In the genomic region with DNA sequence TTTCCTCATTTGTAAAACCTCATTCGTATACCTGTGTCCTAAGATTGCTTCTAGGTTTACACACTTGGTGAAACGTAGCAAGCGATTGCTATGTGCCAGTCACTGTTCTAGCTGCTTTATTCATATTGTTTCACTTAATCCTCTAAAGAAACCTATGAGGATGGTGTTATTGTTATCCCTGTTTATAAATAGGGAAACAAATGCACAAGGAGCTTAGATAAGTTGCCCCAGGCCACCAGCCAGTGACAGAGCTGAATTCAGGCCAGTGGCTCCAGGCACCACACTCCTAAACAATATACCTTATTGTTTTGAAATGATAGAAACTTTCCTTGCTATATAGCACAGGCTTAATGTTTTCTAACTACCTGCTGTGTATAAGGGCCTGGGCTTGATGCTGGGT, we compare ENCODE assay signal across 1 cellular context.
TF ChIP-seq lines count a peak whose summit lies in the region.

No MANE protein-coding gene starts in this region.

TF ChIP-seq in IMR-90, 13 proteins besides CTCF, POLR2A, EP300 and RAD21:
- no peak for TF ChIP-seq NFE2L2 (IDR thresholded peaks at IDR 0.05; ENCODE audit: low read depth, low read length)
- TF ChIP-seq RFX5 (IDR thresholded peaks at IDR 0.05; ENCODE audit: low read depth, low read length) = no peak
- TF ChIP-seq CHD1 (IDR thresholded peaks at IDR 0.05; ENCODE audit: low read depth, low read length) = no peak
- TF ChIP-seq MXI1 (IDR thresholded peaks at IDR 0.05; ENCODE audit: borderline replicate concordance, low read depth, low read length) = no peak
- no peak for TF ChIP-seq FOS (IDR thresholded peaks at IDR 0.05; ENCODE audit: low read depth, low read length)
- no peak for TF ChIP-seq BHLHE40 (IDR thresholded peaks at IDR 0.05; ENCODE audit: low read depth, low read length)
- TF ChIP-seq, protein P1, sequence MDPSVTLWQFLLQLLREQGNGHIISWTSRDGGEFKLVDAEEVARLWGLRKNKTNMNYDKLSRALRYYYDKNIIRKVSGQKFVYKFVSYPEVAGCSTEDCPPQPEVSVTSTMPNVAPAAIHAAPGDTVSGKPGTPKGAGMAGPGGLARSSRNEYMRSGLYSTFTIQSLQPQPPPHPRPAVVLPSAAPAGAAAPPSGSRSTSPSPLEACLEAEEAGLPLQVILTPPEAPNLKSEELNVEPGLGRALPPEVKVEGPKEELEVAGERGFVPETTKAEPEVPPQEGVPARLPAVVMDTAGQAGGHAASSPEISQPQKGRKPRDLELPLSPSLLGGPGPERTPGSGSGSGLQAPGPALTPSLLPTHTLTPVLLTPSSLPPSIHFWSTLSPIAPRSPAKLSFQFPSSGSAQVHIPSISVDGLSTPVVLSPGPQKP (IDR thresholded peaks at IDR 0.05; ENCODE audit: borderline replicate concordance, low read depth, low read length) = no peak
- TF ChIP-seq, protein P2, sequence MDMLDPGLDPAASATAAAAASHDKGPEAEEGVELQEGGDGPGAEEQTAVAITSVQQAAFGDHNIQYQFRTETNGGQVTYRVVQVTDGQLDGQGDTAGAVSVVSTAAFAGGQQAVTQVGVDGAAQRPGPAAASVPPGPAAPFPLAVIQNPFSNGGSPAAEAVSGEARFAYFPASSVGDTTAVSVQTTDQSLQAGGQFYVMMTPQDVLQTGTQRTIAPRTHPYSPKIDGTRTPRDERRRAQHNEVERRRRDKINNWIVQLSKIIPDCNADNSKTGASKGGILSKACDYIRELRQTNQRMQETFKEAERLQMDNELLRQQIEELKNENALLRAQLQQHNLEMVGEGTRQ (IDR thresholded peaks at IDR 0.05; ENCODE audit: low read depth, low read length) = no peak
- TF ChIP-seq RCOR1 (IDR thresholded peaks at IDR 0.05; ENCODE audit: insufficient replicate concordance, low read length) = no peak
- no peak for TF ChIP-seq CEBPB (IDR thresholded peaks at IDR 0.05; ENCODE audit: low read depth, low read length)
- no peak for TF ChIP-seq MAZ (IDR thresholded peaks at IDR 0.05; ENCODE audit: borderline replicate concordance, low read depth, low read length)
- no peak for TF ChIP-seq MAFK (IDR thresholded peaks at IDR 0.05; ENCODE audit: low read depth, low read length)
- no peak for TF ChIP-seq SMC3 (IDR thresholded peaks at IDR 0.05; ENCODE audit: low read depth, low read length)
